1 cellular context compared by ENCODE assay signal in the genomic region with DNA sequence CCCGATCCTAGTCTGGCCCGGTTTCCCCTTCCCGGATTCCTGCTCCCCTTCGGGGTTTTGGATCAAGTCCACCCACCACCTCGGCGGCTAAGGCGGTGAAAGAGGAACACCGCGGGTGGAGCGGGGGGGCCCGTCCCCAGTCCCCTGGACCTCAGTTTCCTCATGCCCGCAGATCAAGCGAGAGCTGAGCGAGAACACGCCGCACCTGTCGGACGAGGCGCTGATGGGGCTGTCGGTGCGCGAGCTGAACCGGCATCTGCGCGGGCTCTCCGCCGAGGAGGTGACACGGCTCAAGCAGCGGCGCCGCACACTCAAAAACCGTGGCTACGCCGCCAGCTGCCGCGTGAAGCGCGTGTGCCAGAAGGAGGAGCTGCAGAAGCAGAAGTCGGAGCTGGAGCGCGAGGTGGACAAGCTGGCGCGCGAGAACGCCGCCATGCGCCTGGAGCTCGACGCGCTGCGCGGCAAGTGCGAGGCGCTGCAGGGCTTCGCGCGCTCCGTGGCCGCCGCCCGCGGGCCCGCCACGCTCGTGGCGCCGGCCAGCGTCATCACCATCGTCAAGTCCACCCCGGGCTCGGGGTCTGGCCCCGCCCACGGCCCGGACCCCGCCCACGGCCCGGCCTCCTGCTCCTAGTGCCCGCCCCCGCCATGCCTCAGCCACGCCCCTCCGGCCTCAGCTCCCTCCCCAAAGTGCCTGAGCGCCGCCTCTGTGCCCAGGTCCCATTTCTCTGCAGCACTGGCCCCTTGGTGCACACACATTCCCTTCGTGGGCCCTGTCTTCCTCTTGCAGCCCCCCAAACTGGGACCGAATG.
TF ChIP-seq lines count a peak whose summit lies in the region.

No MANE protein-coding gene starts in this region.

TF ChIP-seq in WTC11, 78 proteins besides CTCF, POLR2A, EP300 and RAD21 (continued from another document and continues in another):
- TF ChIP-seq ATF2 (CRISPR knock-in tag; IDR thresholded peaks at IDR 0.05; ENCODE audit: borderline replicate concordance, low read depth) = no peak
- TF ChIP-seq RORB (CRISPR knock-in tag; IDR thresholded peaks at IDR 0.05) = no peak
- no peak; the same call in 1 of the 2 replicates for TF ChIP-seq ZNF671 (CRISPR knock-in tag; IDR thresholded peaks at IDR 0.05)
- TF ChIP-seq ZNF219 (CRISPR knock-in tag; IDR thresholded peaks at IDR 0.05; ENCODE audit: borderline replicate concordance) = peak; percentile 9; the same call in 1 of the 2 replicates
- TF ChIP-seq, protein P1, sequence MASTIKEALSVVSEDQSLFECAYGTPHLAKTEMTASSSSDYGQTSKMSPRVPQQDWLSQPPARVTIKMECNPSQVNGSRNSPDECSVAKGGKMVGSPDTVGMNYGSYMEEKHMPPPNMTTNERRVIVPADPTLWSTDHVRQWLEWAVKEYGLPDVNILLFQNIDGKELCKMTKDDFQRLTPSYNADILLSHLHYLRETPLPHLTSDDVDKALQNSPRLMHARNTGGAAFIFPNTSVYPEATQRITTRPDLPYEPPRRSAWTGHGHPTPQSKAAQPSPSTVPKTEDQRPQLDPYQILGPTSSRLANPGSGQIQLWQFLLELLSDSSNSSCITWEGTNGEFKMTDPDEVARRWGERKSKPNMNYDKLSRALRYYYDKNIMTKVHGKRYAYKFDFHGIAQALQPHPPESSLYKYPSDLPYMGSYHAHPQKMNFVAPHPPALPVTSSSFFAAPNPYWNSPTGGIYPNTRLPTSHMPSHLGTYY (CRISPR knock-in tag; IDR thresholded peaks at IDR 0.05) = no peak
- peak; percentile 91; the same call in 1 of the 2 replicates for TF ChIP-seq TCF7 (CRISPR knock-in tag; IDR thresholded peaks at IDR 0.05; ENCODE audit: low read depth)
- peak; percentile 93 for TF ChIP-seq FOXP1 (CRISPR knock-in tag; IDR thresholded peaks at IDR 0.05; ENCODE audit: borderline replicate concordance)
- TF ChIP-seq PRDM15 (CRISPR knock-in tag; IDR thresholded peaks at IDR 0.05) = 0 out of 2 replicates have a peak, but pooled peaks have one; percentile 62
- no peak; the same call in 1 of the 2 replicates for TF ChIP-seq IRF1 (CRISPR knock-in tag; IDR thresholded peaks at IDR 0.05)
- no peak for TF ChIP-seq NR1H2 (CRISPR knock-in tag; IDR thresholded peaks at IDR 0.05)
- TF ChIP-seq ZNF281 (CRISPR knock-in tag; IDR thresholded peaks at IDR 0.05) = peak; percentile 33; the same call in 1 of the 2 replicates
- TF ChIP-seq NR3C1 (CRISPR knock-in tag; conservative IDR thresholded peaks at IDR 0.05; ENCODE audit: low read depth) = no peak
- peak; percentile 79 for TF ChIP-seq NFE2L1 (CRISPR knock-in tag; IDR thresholded peaks at IDR 0.05)
- peak; percentile 74; the same call in 1 of the 2 replicates for TF ChIP-seq IRF2 (CRISPR knock-in tag; IDR thresholded peaks at IDR 0.05; ENCODE audit: borderline replicate concordance, low read depth)
- TF ChIP-seq TEAD4 (CRISPR knock-in tag; IDR thresholded peaks at IDR 0.05) = no peak; the same call in 1 of the 2 replicates
- TF ChIP-seq, protein P2, sequence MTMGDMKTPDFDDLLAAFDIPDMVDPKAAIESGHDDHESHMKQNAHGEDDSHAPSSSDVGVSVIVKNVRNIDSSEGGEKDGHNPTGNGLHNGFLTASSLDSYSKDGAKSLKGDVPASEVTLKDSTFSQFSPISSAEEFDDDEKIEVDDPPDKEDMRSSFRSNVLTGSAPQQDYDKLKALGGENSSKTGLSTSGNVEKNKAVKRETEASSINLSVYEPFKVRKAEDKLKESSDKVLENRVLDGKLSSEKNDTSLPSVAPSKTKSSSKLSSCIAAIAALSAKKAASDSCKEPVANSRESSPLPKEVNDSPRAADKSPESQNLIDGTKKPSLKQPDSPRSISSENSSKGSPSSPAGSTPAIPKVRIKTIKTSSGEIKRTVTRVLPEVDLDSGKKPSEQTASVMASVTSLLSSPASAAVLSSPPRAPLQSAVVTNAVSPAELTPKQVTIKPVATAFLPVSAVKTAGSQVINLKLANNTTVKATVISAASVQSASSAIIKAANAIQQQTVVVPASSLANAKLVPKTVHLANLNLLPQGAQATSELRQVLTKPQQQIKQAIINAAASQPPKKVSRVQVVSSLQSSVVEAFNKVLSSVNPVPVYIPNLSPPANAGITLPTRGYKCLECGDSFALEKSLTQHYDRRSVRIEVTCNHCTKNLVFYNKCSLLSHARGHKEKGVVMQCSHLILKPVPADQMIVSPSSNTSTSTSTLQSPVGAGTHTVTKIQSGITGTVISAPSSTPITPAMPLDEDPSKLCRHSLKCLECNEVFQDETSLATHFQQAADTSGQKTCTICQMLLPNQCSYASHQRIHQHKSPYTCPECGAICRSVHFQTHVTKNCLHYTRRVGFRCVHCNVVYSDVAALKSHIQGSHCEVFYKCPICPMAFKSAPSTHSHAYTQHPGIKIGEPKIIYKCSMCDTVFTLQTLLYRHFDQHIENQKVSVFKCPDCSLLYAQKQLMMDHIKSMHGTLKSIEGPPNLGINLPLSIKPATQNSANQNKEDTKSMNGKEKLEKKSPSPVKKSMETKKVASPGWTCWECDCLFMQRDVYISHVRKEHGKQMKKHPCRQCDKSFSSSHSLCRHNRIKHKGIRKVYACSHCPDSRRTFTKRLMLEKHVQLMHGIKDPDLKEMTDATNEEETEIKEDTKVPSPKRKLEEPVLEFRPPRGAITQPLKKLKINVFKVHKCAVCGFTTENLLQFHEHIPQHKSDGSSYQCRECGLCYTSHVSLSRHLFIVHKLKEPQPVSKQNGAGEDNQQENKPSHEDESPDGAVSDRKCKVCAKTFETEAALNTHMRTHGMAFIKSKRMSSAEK (CRISPR knock-in tag; IDR thresholded peaks at IDR 0.05; ENCODE audit: borderline replicate concordance) = no peak
- no peak for TF ChIP-seq KAT7 (CRISPR knock-in tag; IDR thresholded peaks at IDR 0.05; ENCODE audit: borderline replicate concordance)
- peak; percentile 54; the same call in 1 of the 2 replicates for TF ChIP-seq HMGXB4 (CRISPR knock-in tag; IDR thresholded peaks at IDR 0.05)
- TF ChIP-seq ZMAT4 (CRISPR knock-in tag; IDR thresholded peaks at IDR 0.05) = no peak
- TF ChIP-seq ATF6 (CRISPR knock-in tag; IDR thresholded peaks at IDR 0.05) = no peak
- TF ChIP-seq, protein P3, sequence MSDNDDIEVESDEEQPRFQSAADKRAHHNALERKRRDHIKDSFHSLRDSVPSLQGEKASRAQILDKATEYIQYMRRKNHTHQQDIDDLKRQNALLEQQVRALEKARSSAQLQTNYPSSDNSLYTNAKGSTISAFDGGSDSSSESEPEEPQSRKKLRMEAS (CRISPR knock-in tag; IDR thresholded peaks at IDR 0.05) = peak; percentile 85; the same call in 1 of the 2 replicates
- TF ChIP-seq, protein P4, sequence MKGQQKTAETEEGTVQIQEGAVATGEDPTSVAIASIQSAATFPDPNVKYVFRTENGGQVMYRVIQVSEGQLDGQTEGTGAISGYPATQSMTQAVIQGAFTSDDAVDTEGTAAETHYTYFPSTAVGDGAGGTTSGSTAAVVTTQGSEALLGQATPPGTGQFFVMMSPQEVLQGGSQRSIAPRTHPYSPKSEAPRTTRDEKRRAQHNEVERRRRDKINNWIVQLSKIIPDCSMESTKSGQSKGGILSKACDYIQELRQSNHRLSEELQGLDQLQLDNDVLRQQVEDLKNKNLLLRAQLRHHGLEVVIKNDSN (CRISPR knock-in tag; IDR thresholded peaks at IDR 0.05) = no peak
- TF ChIP-seq GTF2I (CRISPR knock-in tag; conservative IDR thresholded peaks at IDR 0.05) = no peak
- no peak for TF ChIP-seq ZBTB21 (CRISPR knock-in tag; IDR thresholded peaks at IDR 0.05; ENCODE audit: borderline replicate concordance)
- no peak for TF ChIP-seq FOXJ3 (CRISPR knock-in tag; IDR thresholded peaks at IDR 0.05; ENCODE audit: borderline replicate concordance)
- no peak for TF ChIP-seq EMX1 (CRISPR knock-in tag; IDR thresholded peaks at IDR 0.05)
- TF ChIP-seq JAZF1 (CRISPR knock-in tag; IDR thresholded peaks at IDR 0.05) = no peak
